Comparison of ENCODE assay signal across 11 cellular contexts in the genomic region with DNA sequence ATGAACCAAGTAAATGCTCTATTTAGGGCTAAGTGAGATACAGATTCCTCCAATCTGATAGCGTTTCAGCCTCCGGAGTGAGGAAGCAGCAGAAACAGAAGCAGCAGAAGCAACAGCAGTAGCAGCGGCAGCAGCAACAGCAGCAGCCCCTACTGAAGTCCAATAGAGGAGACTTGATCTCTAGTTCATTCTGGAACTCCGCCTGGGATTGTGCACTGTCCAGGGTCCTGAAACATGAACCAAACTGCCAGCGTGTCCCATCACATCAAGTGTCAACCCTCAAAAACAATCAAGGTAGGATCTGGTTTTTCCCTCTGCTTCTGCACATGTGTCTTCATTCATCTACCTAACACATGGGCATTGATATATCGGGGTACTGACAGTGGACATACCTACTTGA. TPM values are rescaled to one million over a fixed set of nuclear protein-coding genes. Genes with fewer than 3 reads are reported as not detected.
DNase-seq lines count a peak whose midpoint lies in the region; FAIRE-seq and TF ChIP-seq lines count a peak whose summit lies in the region.
"Had no signal": no experiment of that assay in that cellular context is flagged by ENCODE, and none has a peak within 500 bp of the region (broad histone marks: within the 10 kb centered on the region; RNA-seq: fewer than 3 reads in every experiment).

A gene (plus strand): TSS at position 97 of the 400 bp plus-strand sequence.

- H3K36me3 ChIP-seq in small intestine (ENCODE audit: control insufficient read depth in 2 of 2, insufficient read depth in 2 of 2, low read length in 2 of 2), result no peaks in the 10 kb centered on the region
- H3K36me3 ChIP-seq in BE2C, result no peaks in the 10 kb centered on the region

- 10 to 18% (median 12%) methylated on average over 6 of the region's 6 CpGs for WGBS in small intestine, 3 donors

- FAIRE-seq in small intestine (lab: Jason Lieb, UNC), result no peak
- FAIRE-seq: GM12892 had no signal

- H3K9me3 ChIP-seq in small intestine (ENCODE audit: control insufficient read depth, low read depth), result no peaks in the 10 kb centered on the region
- H3K9me3 ChIP-seq in BE2C, result no peaks in the 10 kb centered on the region

- peak; percentile 47 for DNase-seq in activated CD8-positive, alpha-beta memory T cell treated with anti-CD3 and anti-CD28 coated beads, Interleukin-2, amount 50 U/mL, for 48 hours
- no peak for DNase-seq in activated CD8-positive, alpha-beta memory T cell treated with anti-CD3 and anti-CD28 coated beads for 24 hours
- DNase-seq in fibroblast of mammary gland (ENCODE audit: low read depth) (peak; percentile 0), small intestine (peak; percentile 30), cerebellar nuclear complex (lab: John Stamatoyannopoulos, UW) (no peak), BE2C (no peak), SKM-1 (lab: John Stamatoyannopoulos, UW; ENCODE audit: unreplicated experiment) (no peak)
- DNase-seq: midbrain had no signal

- TF ChIP-seq CTCF in fibroblast of mammary gland (conservative IDR thresholded peaks at IDR 0.05; ENCODE audit: control insufficient read depth, insufficient read depth, low read depth, low read length), result no peak
- no peak for TF ChIP-seq CTCF in BE2C (IDR thresholded peaks at IDR 0.05; ENCODE audit: low read depth, low read length)

- no peak within 1 kb of the TSS for H3K27ac ChIP-seq in small intestine (ENCODE audit: low read depth in 1 of 2, low read length in 1 of 2)
- H3K27ac ChIP-seq: SK-N-MC had no signal

- H3K4me3 ChIP-seq in fibroblast of mammary gland (ENCODE audit: control insufficient read depth, low read depth, low read length) (no peak within 1 kb of the TSS), small intestine (ENCODE audit: low read depth in 1 of 2, low read length in 2 of 2) (no peak within 1 kb of the TSS), BE2C (ENCODE audit: low read depth, low read length) (no peak within 1 kb of the TSS)
- H3K4me3 ChIP-seq: SK-N-MC had no signal

- no peaks in the 10 kb centered on the region for H3K4me1 ChIP-seq in small intestine (ENCODE audit: control insufficient read depth in 2 of 2, insufficient read depth in 1 of 2, low read depth in 1 of 2, low read length in 1 of 2)
- H3K4me1 ChIP-seq in BE2C, result no peaks in the 10 kb centered on the region

- H3K27me3 ChIP-seq in small intestine (ENCODE audit: control insufficient read depth in 2 of 2, insufficient read depth in 2 of 2, low read length in 2 of 2), result no peaks in the 10 kb centered on the region
- H3K27me3 ChIP-seq in BE2C, result no peaks in the 10 kb centered on the region

TF ChIP-seq in PFSK-1, 5 proteins besides CTCF, POLR2A, EP300 and RAD21:
- no peak for TF ChIP-seq POLR2AphosphoS5 (IDR thresholded peaks at IDR 0.05; ENCODE audit: low read depth, low read length)
- TF ChIP-seq, protein P1, sequence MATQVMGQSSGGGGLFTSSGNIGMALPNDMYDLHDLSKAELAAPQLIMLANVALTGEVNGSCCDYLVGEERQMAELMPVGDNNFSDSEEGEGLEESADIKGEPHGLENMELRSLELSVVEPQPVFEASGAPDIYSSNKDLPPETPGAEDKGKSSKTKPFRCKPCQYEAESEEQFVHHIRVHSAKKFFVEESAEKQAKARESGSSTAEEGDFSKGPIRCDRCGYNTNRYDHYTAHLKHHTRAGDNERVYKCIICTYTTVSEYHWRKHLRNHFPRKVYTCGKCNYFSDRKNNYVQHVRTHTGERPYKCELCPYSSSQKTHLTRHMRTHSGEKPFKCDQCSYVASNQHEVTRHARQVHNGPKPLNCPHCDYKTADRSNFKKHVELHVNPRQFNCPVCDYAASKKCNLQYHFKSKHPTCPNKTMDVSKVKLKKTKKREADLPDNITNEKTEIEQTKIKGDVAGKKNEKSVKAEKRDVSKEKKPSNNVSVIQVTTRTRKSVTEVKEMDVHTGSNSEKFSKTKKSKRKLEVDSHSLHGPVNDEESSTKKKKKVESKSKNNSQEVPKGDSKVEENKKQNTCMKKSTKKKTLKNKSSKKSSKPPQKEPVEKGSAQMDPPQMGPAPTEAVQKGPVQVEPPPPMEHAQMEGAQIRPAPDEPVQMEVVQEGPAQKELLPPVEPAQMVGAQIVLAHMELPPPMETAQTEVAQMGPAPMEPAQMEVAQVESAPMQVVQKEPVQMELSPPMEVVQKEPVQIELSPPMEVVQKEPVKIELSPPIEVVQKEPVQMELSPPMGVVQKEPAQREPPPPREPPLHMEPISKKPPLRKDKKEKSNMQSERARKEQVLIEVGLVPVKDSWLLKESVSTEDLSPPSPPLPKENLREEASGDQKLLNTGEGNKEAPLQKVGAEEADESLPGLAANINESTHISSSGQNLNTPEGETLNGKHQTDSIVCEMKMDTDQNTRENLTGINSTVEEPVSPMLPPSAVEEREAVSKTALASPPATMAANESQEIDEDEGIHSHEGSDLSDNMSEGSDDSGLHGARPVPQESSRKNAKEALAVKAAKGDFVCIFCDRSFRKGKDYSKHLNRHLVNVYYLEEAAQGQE (IDR thresholded peaks at IDR 0.05; ENCODE audit: insufficient read depth in 1 of 2, low read depth in 2 of 2, low read length in 2 of 2), result peak; percentile 94 to 98
- no peak for TF ChIP-seq FOXP2 (optimal IDR thresholded peaks at IDR 0.05; ENCODE audit: borderline replicate concordance, extremely low read depth, extremely low read length, insufficient read depth)
TF ChIP-seq in PFSK-1: peak in this region for 1.

RNA-seq across cellular contexts. Expression of the gene that starts here (rescaled TPM):
- not detected for polyA plus RNA-seq in PFSK-1 (2012; ENCODE audit: insufficient read length, low read depth)
- polyA plus RNA-seq in small intestine, result 1 to 10 TPM in 2 of 3 donors, under 1 TPM in 1; 0.54 to 1.8 (median 1.6) TPM
- polyA plus RNA-seq in BE2C (2012; ENCODE audit: insufficient read depth, insufficient read length, low read depth), result not detected

Comparison
In these comparisons a context has a peak if more than half of its experiments do, and no peak if none do; other contexts are left out.
1. DNase-seq: peak in activated CD8-positive, alpha-beta memory T cell treated with anti-CD3 and anti-CD28 coated beads, Interleukin-2, amount 50 U/mL, for 48 hours (single experiment), fibroblast of mammary gland (single experiment) and small intestine (single experiment); none in activated CD8-positive, alpha-beta memory T cell treated with anti-CD3 and anti-CD28 coated beads for 24 hours (single experiment), cerebellar nuclear complex (0 of 2), BE2C (single experiment) and SKM-1 (single experiment).